ENCODE assay signal across 13 cellular contexts in genomic region chr15:85026304-85027032, GRCh38. TPM values are rescaled to one million over a fixed set of nuclear protein-coding genes. Genes with fewer than 3 reads are reported as not detected.
A peak's percentile ranks its signal among the peaks of the same experiment; 100 is the strongest.
DNase-seq lines count a peak whose midpoint lies in the region; ATAC-seq and TF ChIP-seq lines count a peak whose summit lies in the region.
"Had no signal": no experiment of that assay in that cellular context is flagged by ENCODE, and none has a peak within 500 bp of the region (broad histone marks: within the 10 kb centered on the region; RNA-seq: fewer than 3 reads in every experiment).

No MANE protein-coding gene starts in this region.

- DNase-seq in GM12865 (ENCODE audit: low read depth) (peak; percentile 37), M059J (ENCODE audit: low read depth) (peak; percentile 30), fibroblast of villous mesenchyme (ENCODE audit: low read depth) (peak; percentile 63), sciatic nerve (ENCODE audit: low spot score) (no peak), NCI-H2107 (lab: John Stamatoyannopoulos, UW) (no peak), germinal center (ENCODE audit: low spot score) (no peak), Kasumi-1 (lab: John Stamatoyannopoulos, UW) (no peak), NCI-H2081 treated with DMSO at 0.1 percent for 48 hours (lab: John Stamatoyannopoulos, UW) (no peak)
- DNase-seq: activated CD8-positive, alpha-beta memory T cell treated with anti-CD3 and anti-CD28 coated beads, Interleukin-2, amount 50 U/mL, for 48 hours; aorta; NCI-H2029; WERI-Rb-1 had no signal

- H3K4me3 ChIP-seq in GM12865 (ENCODE audit: low read depth, low read length) (no peak overlapping the region), fibroblast of villous mesenchyme (ENCODE audit: low read depth, low read length) (no peak overlapping the region)
- H3K4me3 ChIP-seq: SK-N-MC had no signal

- TF ChIP-seq CTCF in GM12865 (IDR thresholded peaks at IDR 0.05; ENCODE audit: insufficient read depth, low read depth, low read length, missing control alignments) (no peak), fibroblast of villous mesenchyme (IDR thresholded peaks at IDR 0.05; ENCODE audit: insufficient read depth, low read depth, low read length) (no peak)

- intact Hi-C loops in sciatic nerve (cut with DNase I) = no loop called here

- peak; percentile 32 for ATAC-seq in sciatic nerve

RNA-seq across cellular contexts. Expression of gene PDE8A, which starts 44.8 kb away (rescaled TPM):
- 25.7 and 31.0 TPM in 2 replicates for total RNA-seq in M059J (2014; rRNA removed; shearing (Covaris generic))
- total RNA-seq in fibroblast of villous mesenchyme (14.5 and 16.8 TPM in 2 replicates), sciatic nerve (71.4 TPM)

Comparison
In these comparisons a context has a peak if more than half of its experiments do, and no peak if none do; other contexts are left out.
1. DNase-seq: peak in GM12865 (single experiment), M059J (single experiment) and fibroblast of villous mesenchyme (single experiment); none in sciatic nerve (single experiment), NCI-H2107 (single experiment), germinal center (single experiment), Kasumi-1 (0 of 2) and NCI-H2081 treated with DMSO at 0.1 percent for 48 hours (single experiment).